1 cellular context compared by ENCODE assay signal in genomic region chr16:22291860-22292692, GRCh38.
TF ChIP-seq lines count a peak whose summit lies in the region.

No MANE protein-coding gene starts in this region.

TF ChIP-seq in GM23338, 12 proteins besides CTCF, POLR2A, EP300 and RAD21 (continued from another document):
- TF ChIP-seq, protein P1, sequence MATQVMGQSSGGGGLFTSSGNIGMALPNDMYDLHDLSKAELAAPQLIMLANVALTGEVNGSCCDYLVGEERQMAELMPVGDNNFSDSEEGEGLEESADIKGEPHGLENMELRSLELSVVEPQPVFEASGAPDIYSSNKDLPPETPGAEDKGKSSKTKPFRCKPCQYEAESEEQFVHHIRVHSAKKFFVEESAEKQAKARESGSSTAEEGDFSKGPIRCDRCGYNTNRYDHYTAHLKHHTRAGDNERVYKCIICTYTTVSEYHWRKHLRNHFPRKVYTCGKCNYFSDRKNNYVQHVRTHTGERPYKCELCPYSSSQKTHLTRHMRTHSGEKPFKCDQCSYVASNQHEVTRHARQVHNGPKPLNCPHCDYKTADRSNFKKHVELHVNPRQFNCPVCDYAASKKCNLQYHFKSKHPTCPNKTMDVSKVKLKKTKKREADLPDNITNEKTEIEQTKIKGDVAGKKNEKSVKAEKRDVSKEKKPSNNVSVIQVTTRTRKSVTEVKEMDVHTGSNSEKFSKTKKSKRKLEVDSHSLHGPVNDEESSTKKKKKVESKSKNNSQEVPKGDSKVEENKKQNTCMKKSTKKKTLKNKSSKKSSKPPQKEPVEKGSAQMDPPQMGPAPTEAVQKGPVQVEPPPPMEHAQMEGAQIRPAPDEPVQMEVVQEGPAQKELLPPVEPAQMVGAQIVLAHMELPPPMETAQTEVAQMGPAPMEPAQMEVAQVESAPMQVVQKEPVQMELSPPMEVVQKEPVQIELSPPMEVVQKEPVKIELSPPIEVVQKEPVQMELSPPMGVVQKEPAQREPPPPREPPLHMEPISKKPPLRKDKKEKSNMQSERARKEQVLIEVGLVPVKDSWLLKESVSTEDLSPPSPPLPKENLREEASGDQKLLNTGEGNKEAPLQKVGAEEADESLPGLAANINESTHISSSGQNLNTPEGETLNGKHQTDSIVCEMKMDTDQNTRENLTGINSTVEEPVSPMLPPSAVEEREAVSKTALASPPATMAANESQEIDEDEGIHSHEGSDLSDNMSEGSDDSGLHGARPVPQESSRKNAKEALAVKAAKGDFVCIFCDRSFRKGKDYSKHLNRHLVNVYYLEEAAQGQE (IDR thresholded peaks at IDR 0.05; ENCODE audit: unreplicated experiment), result no peak
- TF ChIP-seq, protein P2, sequence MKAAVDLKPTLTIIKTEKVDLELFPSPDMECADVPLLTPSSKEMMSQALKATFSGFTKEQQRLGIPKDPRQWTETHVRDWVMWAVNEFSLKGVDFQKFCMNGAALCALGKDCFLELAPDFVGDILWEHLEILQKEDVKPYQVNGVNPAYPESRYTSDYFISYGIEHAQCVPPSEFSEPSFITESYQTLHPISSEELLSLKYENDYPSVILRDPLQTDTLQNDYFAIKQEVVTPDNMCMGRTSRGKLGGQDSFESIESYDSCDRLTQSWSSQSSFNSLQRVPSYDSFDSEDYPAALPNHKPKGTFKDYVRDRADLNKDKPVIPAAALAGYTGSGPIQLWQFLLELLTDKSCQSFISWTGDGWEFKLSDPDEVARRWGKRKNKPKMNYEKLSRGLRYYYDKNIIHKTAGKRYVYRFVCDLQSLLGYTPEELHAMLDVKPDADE (IDR thresholded peaks at IDR 0.05), result no peak
TF ChIP-seq in GM23338: peak in this region for 0.
